Comparison of ENCODE assay signal across 1 cellular context in the genomic region with DNA sequence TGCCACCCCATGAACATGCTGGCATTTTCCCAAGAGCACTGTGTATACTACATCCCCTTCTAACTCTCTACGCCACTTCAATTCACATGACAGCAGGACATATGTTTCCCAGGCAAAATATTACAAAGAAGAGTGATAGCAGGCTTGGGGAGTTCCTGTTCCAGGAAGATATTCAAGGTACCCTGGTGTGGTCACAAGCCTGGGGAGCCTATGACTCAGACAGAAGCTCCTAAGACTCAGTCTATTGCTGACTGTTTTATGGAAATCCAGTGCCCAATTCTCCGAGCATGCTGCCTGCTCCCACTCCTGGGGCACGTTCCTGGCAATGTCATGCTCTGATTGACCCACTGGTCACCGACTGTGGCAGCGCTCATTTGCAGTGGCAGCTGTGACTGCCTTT.
TF ChIP-seq lines count a peak whose summit lies in the region.

No MANE protein-coding gene starts in this region.

TF ChIP-seq in IMR-90, 13 proteins besides CTCF, POLR2A, EP300 and RAD21:
- TF ChIP-seq MAZ (IDR thresholded peaks at IDR 0.05; ENCODE audit: borderline replicate concordance, low read depth, low read length) (no peak), RCOR1 (IDR thresholded peaks at IDR 0.05; ENCODE audit: insufficient replicate concordance, low read length) (no peak)
TF ChIP-seq in IMR-90: peak in this region for 0.
